15 cellular contexts compared by ENCODE assay signal in genomic region chr12:27064397-27065342, GRCh38. TPM values are rescaled to one million over a fixed set of nuclear protein-coding genes. Genes with fewer than 3 reads are reported as not detected.
DNase-seq lines count a peak whose midpoint lies in the region; ATAC-seq and TF ChIP-seq lines count a peak whose summit lies in the region.
"Had no signal": no experiment of that assay in that cellular context is flagged by ENCODE, and none has a peak within 500 bp of the region (broad histone marks: within the 10 kb centered on the region; RNA-seq: fewer than 3 reads in every experiment).

No MANE protein-coding gene starts in this region.

- 83 to 84% methylated on average over 4 of the region's 4 CpGs for WGBS in tibial nerve, 2 donors

- peaks cover 0 to 19% (median 0%) of the 10 kb centered on the region in 3 donors for H3K36me3 ChIP-seq in tibial nerve
- H3K36me3 ChIP-seq: BE2C had no signal

- no peak for TF ChIP-seq EP300 in tibial nerve (IDR thresholded peaks at IDR 0.05)

- ATAC-seq in GM21360 (IDR thresholded peaks at IDR 0.05; ENCODE audit: unreplicated experiment) (peak; percentile 89), HG03095 (IDR thresholded peaks at IDR 0.05; ENCODE audit: unreplicated experiment) (peak; percentile 88)
- ATAC-seq: activated T-cell treated with anti-CD3 and anti-CD28 coated beads, Interleukin-2, amount 50 U/mL, for 4 hours had no signal

- H3K27me3 ChIP-seq in tibial nerve = no peaks in the 10 kb centered on the region
- H3K27me3 ChIP-seq: BE2C had no signal

- DNase-seq in GM10266 (ENCODE audit: extremely low spot score) (peak; percentile 18), SIG-M5 treated with dmso at 0.1 percent for 504 hours (lab: John Stamatoyannopoulos, UW; ENCODE audit: unreplicated experiment) (peak; percentile 73), GDM1 (lab: John Stamatoyannopoulos, UW) (no peak), tibial nerve (ENCODE audit: low spot score in 2 of 2) (no peak), NCI-H446 (lab: John Stamatoyannopoulos, UW) (no peak)
- no peak for DNase-seq in activated T-cell treated with anti-CD3 and anti-CD28 coated beads, Interleukin-2, amount 50 U/mL, for 1 hour
- DNase-seq: activated T-cell treated with anti-CD3 and anti-CD28 coated beads, Interleukin-2, amount 50 U/mL, for 4 hours; BE2C; stimulated activated CD4-positive, alpha-beta T cell treated with anti-CD3 and anti-CD28 coated beads, Interleukin-4, amount 100 ng/mL, for 24 hours had no signal

- H3K4me1 ChIP-seq in tibial nerve = no peaks in the 10 kb centered on the region
- H3K4me1 ChIP-seq: BE2C had no signal

- no peak for TF ChIP-seq CTCF in GM10266 (IDR thresholded peaks at IDR 0.05; ENCODE audit: control insufficient read depth, insufficient read depth, low read depth, missing control alignments)
- no peak for TF ChIP-seq CTCF in tibial nerve (IDR thresholded peaks at IDR 0.05)

- no peak for TF ChIP-seq POLR2A in tibial nerve (IDR thresholded peaks at IDR 0.05)

- H3K9me3 ChIP-seq in tibial nerve = peaks cover 0 to 4% (median 0%) of the 10 kb centered on the region in 4 donors
- H3K9me3 ChIP-seq: BE2C had no signal

- no peak overlapping the region for H3K4me3 ChIP-seq in tibial nerve
- H3K4me3 ChIP-seq: coronary artery, SK-N-MC had no signal

- no peak overlapping the region for H3K27ac ChIP-seq in tibial nerve
- H3K27ac ChIP-seq: coronary artery, SK-N-MC had no signal

RNA-seq across cellular contexts. Expression of gene C12orf71, which starts 17.7 kb away (rescaled TPM):
- total RNA-seq in tibial nerve = not detected
- total RNA-seq: activated T-cell treated with anti-CD3 and anti-CD28 coated beads, Interleukin-2, amount 50 U/mL, for 4 hours; M059J; ureter had no signal

RNA-seq across cellular contexts. Expression of gene MED21, which starts 42.3 kb away (rescaled TPM):
- total RNA-seq in tibial nerve = 10 to 100 TPM; 20.4 to 45.5 (median 35.9) TPM

RNA-seq across cellular contexts. Expression of gene TM7SF3, which starts 50.5 kb away (rescaled TPM):
- total RNA-seq in tibial nerve = 100 to 1,000 TPM in 3 of 4 donors, 10 to 100 TPM in 1; 78.6 to 124 (median 119) TPM

Comparison
In these comparisons a context has a peak if more than half of its experiments do, and no peak if none do; other contexts are left out.
1. DNase-seq: peak in GM10266 (single experiment) and SIG-M5 treated with dmso at 0.1 percent for 504 hours (single experiment); none in activated T-cell treated with anti-CD3 and anti-CD28 coated beads, Interleukin-2, amount 50 U/mL, for 1 hour (single experiment), GDM1 (single experiment), tibial nerve (0 of 2) and NCI-H446 (0 of 2).